ENCODE assay signal across 9 cellular contexts in genomic region chr6:69813508-69813907, GRCh38. TPM values are rescaled to one million over a fixed set of nuclear protein-coding genes. Genes with fewer than 3 reads are reported as not detected.
DNase-seq lines count a peak whose midpoint lies in the region; ATAC-seq, FAIRE-seq and TF ChIP-seq lines count a peak whose summit lies in the region.
"Had no signal": no experiment of that assay in that cellular context is flagged by ENCODE, and none has a peak within 500 bp of the region (broad histone marks: within the 10 kb centered on the region; RNA-seq: fewer than 3 reads in every experiment).

No MANE protein-coding gene starts in this region.

- FAIRE-seq in H54 (lab: Jason Lieb, UNC) = no peak

- TF ChIP-seq CTCF in activated B cell treated with CpG ODN at 0.5 μM for 24 hours (IDR thresholded peaks at IDR 0.05) (no peak), spleen (IDR thresholded peaks at IDR 0.05 in 8 of 11, conservative IDR thresholded peaks at IDR 0.05 in 3 of 11) (no peak)

- H3K27ac ChIP-seq in spleen = peak overlapping the region; percentile 41 to 82 (median 70)

- no peaks in the 10 kb centered on the region for H3K9me3 ChIP-seq in spleen
- H3K9me3 ChIP-seq: heart right ventricle had no signal

- DNase-seq in activated CD4-positive, alpha-beta T cell treated with anti-CD3 and anti-CD28 coated beads, Interleukin-2, amount 10 ng/mL, durations not matched to agents 24 days and 14 days = no peak
- no peak for DNase-seq in activated CD4-positive, alpha-beta T cell treated with anti-CD3 and anti-CD28 coated beads for 4 hours
- no peak for DNase-seq in activated B cell treated with CpG ODN at 0.5 μM for 24 hours
- DNase-seq in spleen = no peak
- no peak for DNase-seq in ecto neural progenitor cell (ENCODE audit: low spot score)
- no peak for DNase-seq in H54 (ENCODE audit: insufficient read length, low spot score)
- DNase-seq in HuH-7 (ENCODE audit: low spot score) = no peak
- DNase-seq: heart right ventricle had no signal

- H3K4me1 Mint-ChIP-seq in activated CD4-positive, alpha-beta T cell treated with anti-CD3 and anti-CD28 coated beads, Interleukin-2, amount 10 ng/mL, durations not matched to agents 24 days and 14 days = peaks cover 45% of the 10 kb centered on the region
- peaks cover 79% of the 10 kb centered on the region for H3K4me1 Mint-ChIP-seq in activated B cell treated with CpG ODN at 0.5 μM for 24 hours

- no peak for TF ChIP-seq POLR2A in spleen (IDR thresholded peaks at IDR 0.05)
- TF ChIP-seq POLR2A in H54 (IDR thresholded peaks at IDR 0.05; ENCODE audit: low read depth, low read length) = no peak

- peak overlapping the region in 1 of 8 donors; percentile 17 for H3K4me3 ChIP-seq in spleen
- H3K4me3 ChIP-seq: heart right ventricle had no signal

- H3K4me1 ChIP-seq in spleen = peaks cover 16 to 51% (median 36%) of the 10 kb centered on the region in 6 donors

- H3K36me3 ChIP-seq in spleen = no peaks in the 10 kb centered on the region
- H3K36me3 ChIP-seq: heart right ventricle had no signal

- peaks cover 5% of the 10 kb centered on the region for H3K36me3 Mint-ChIP-seq in activated CD4-positive, alpha-beta T cell treated with anti-CD3 and anti-CD28 coated beads, Interleukin-2, amount 10 ng/mL, durations not matched to agents 24 days and 14 days (ENCODE audit: low read depth)
- H3K36me3 Mint-ChIP-seq in activated B cell treated with CpG ODN at 0.5 μM for 24 hours (ENCODE audit: low read depth) = no peaks in the 10 kb centered on the region

- 47 to 62% (median 50%) methylated on average over 1 of the region's 1 CpG for WGBS in spleen, 5 donors

- ATAC-seq in HG03108 (IDR thresholded peaks at IDR 0.05; ENCODE audit: unreplicated experiment) = peak; percentile 39
- peak; percentile 56 for ATAC-seq in activated B cell treated with CpG ODN at 0.5 μM for 24 hours (ENCODE audit: low read depth)

- POLR2A ChIA-PET in activated B cell treated with CpG ODN at 0.5 μM for 24 hours (lab: Charles Lee) = interaction anchor here (0.6 to 8.1 kb wide), 9 partner anchors 8 to 68 kb away, joined by 3 to 106 read pairs (median 4); partner anchors contain the start of genes COL19A1 and LMBRD1

- no peaks in the 10 kb centered on the region for H3K27me3 Mint-ChIP-seq in activated CD4-positive, alpha-beta T cell treated with anti-CD3 and anti-CD28 coated beads, Interleukin-2, amount 10 ng/mL, durations not matched to agents 24 days and 14 days
- no peaks in the 10 kb centered on the region for H3K27me3 Mint-ChIP-seq in activated B cell treated with CpG ODN at 0.5 μM for 24 hours

- H3K27ac Mint-ChIP-seq in activated CD4-positive, alpha-beta T cell treated with anti-CD3 and anti-CD28 coated beads, Interleukin-2, amount 10 ng/mL, durations not matched to agents 24 days and 14 days = peak overlapping the region; percentile 27
- H3K27ac Mint-ChIP-seq in activated B cell treated with CpG ODN at 0.5 μM for 24 hours = peak overlapping the region; percentile 97

- CTCF ChIA-PET in activated B cell treated with CpG ODN at 0.5 μM for 24 hours (lab: Charles Lee) = interaction anchor here (1.5 to 2.1 kb wide), 3 partner anchors 17 to 68 kb away, joined by 4 to 12 read pairs (median 4); partner anchors contain the start of gene LMBRD1

- peak overlapping the region; percentile 51 for H3K4me3 Mint-ChIP-seq in activated CD4-positive, alpha-beta T cell treated with anti-CD3 and anti-CD28 coated beads, Interleukin-2, amount 10 ng/mL, durations not matched to agents 24 days and 14 days
- H3K4me3 Mint-ChIP-seq in activated B cell treated with CpG ODN at 0.5 μM for 24 hours = peak overlapping the region; percentile 56

- H3K9me3 Mint-ChIP-seq in activated CD4-positive, alpha-beta T cell treated with anti-CD3 and anti-CD28 coated beads, Interleukin-2, amount 10 ng/mL, durations not matched to agents 24 days and 14 days = peaks cover 9% of the 10 kb centered on the region
- no peaks in the 10 kb centered on the region for H3K9me3 Mint-ChIP-seq in activated B cell treated with CpG ODN at 0.5 μM for 24 hours

- intact Hi-C loops in activated CD4-positive, alpha-beta T cell treated with anti-CD3 and anti-CD28 coated beads, Interleukin-2, amount 10 ng/mL, durations not matched to agents 24 days and 14 days (cut with micrococcal nuclease) = no loop called here
- intact Hi-C loops in activated B cell treated with CpG ODN at 0.5 μM for 24 hours (cut with micrococcal nuclease) (loop anchor here (1.0 kb wide), 1 partner anchor 16 kb away; the partner anchor contains the start of gene LMBRD1), spleen (cut with DNase I; ENCODE audit: low total_unique reads) (no loop called here)

- H3K27me3 ChIP-seq in spleen (replicated peaks in 1 of 7) = no peaks in the 10 kb centered on the region

RNA-seq across cellular contexts. Expression of gene LMBRD1, which starts 16.7 kb away (rescaled TPM):
- total RNA-seq in activated CD4-positive, alpha-beta T cell treated with anti-CD3 and anti-CD28 coated beads, Interleukin-2, amount 10 ng/mL, durations not matched to agents 24 days and 14 days = 13.0 and 13.5 TPM in 2 replicates
- 46.9 and 51.3 TPM in 2 replicates for total RNA-seq in activated B cell treated with CpG ODN at 0.5 μM for 24 hours
- 10 to 100 TPM; 45.4 to 76.6 (median 63.7) TPM for total RNA-seq in spleen
- 10 to 100 TPM; 27.2 to 29.9 (median 28.9) TPM for polyA plus RNA-seq in spleen

RNA-seq across cellular contexts. Expression of gene COL19A1, which starts 52.8 kb away (rescaled TPM):
- not detected in 2 replicates for total RNA-seq in activated CD4-positive, alpha-beta T cell treated with anti-CD3 and anti-CD28 coated beads, Interleukin-2, amount 10 ng/mL, durations not matched to agents 24 days and 14 days
- 41.9 and 54.4 TPM in 2 replicates for total RNA-seq in activated B cell treated with CpG ODN at 0.5 μM for 24 hours
- total RNA-seq in spleen = 10 to 100 TPM in 5 of 7 donors, 1 to 10 TPM in 2; 7.9 to 14.5 (median 11.7) TPM
- 1 to 10 TPM in 1 of 3 donors, under 1 TPM in 2; 0.48 to 1.2 (median 0.64) TPM for polyA plus RNA-seq in spleen
